Comparison of ENCODE assay signal across 9 cellular contexts in genomic region chr9:107899961-107900330, GRCh38.
"Had no signal": no experiment of that assay in that cellular context is flagged by ENCODE, and none has a peak within 500 bp of the region (broad histone marks: within the 10 kb centered on the region; RNA-seq: fewer than 3 reads in every experiment).

No MANE protein-coding gene starts in this region.

- H3K27ac ChIP-seq: GM23248 had no signal

- DNase-seq: GM23248, GOT3, H7, H9, HCEC 1CT, HFFc6 had no signal

- H3K4me1 ChIP-seq: HAP-1 had no signal

- H3K9me3 Mint-ChIP-seq: GM23338 had no signal

- H3K4me3 ChIP-seq: GM23248, GM23338, HAP-1 had no signal

- H3K27ac Mint-ChIP-seq: GM23338, HFFc6 had no signal

- ATAC-seq: GM23338, HCT116 had no signal

- H3K4me3 Mint-ChIP-seq: GM23338, H9, HFFc6 had no signal

- H3K36me3 ChIP-seq: HAP-1 had no signal

- H3K9me3 ChIP-seq: HAP-1 had no signal
